ENCODE assay signal across 13 cellular contexts in the genomic region with DNA sequence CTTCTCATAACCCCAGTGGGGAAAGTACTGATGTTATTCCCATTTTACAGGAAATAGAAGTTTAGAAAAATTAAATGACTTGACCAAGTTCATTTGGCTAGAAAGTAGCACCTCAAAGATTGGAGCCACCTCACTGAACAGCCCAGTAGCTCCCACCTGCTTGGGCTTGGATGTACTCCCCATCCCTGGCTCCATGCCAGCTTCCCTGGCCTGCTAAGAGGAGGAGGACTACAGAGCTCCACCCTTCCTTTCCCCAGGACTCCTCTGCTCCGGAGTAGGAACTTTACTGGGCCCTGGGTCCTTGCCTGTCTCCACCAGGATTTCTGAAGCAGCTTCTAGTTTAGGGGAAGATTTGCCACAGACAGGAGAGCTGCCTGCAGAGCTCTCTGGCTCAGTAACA.
DNase-seq lines count a peak whose midpoint lies in the region; ATAC-seq and TF ChIP-seq lines count a peak whose summit lies in the region.
"Had no signal": no experiment of that assay in that cellular context is flagged by ENCODE, and none has a peak within 500 bp of the region (broad histone marks: within the 10 kb centered on the region; RNA-seq: fewer than 3 reads in every experiment).

No MANE protein-coding gene starts in this region.

- peak; percentile 56 for DNase-seq in DMS 273 (lab: John Stamatoyannopoulos, UW; ENCODE audit: unreplicated experiment)
- DNase-seq in DMS 273 treated with DMSO at 0.1 percent for 48 hours (lab: John Stamatoyannopoulos, UW) = no peak
- DNase-seq in EH (ENCODE audit: low read depth) = peak; percentile 19
- DNase-seq in adipocyte (ENCODE audit: low read depth) = peak; percentile 25
- DNase-seq in nephron progenitor cell = no peak
- DNase-seq in hypothalamus (lab: John Stamatoyannopoulos, UW) = no peak
- DNase-seq: activated CD4-positive, alpha-beta T cell treated with anti-CD3 and anti-CD28 coated beads, Interleukin-2, amount 50 U/mL, for 1 hour; esophagus squamous epithelium; retina; T-cell; testis had no signal

- no peak overlapping the region for H3K9ac ChIP-seq in adipocyte (ENCODE audit: low read length)

- H3K27me3 Mint-ChIP-seq in nephron (ENCODE audit: low read depth) = peaks cover 8% of the 10 kb centered on the region
- H3K27me3 Mint-ChIP-seq in nephron progenitor cell (ENCODE audit: low read depth, poor library complexity) = peaks cover 16% of the 10 kb centered on the region
- H3K27me3 Mint-ChIP-seq: T-cell had no signal

- H3K4me1 ChIP-seq in adipocyte (ENCODE audit: control insufficient read depth, insufficient read depth, low read length) = peaks cover 24% of the 10 kb centered on the region

- H3K36me3 Mint-ChIP-seq in nephron (ENCODE audit: low read depth) (no peaks in the 10 kb centered on the region), nephron progenitor cell (ENCODE audit: low read depth) (no peaks in the 10 kb centered on the region)

- TF ChIP-seq CTCF in nephron (IDR thresholded peaks at IDR 0.05; ENCODE audit: unreplicated experiment in 3 of 3) (no peak), nephron progenitor cell (IDR thresholded peaks at IDR 0.05) (no peak)

- no peak overlapping the region for H3K4me3 ChIP-seq in adipocyte (ENCODE audit: low read length)
- H3K4me3 ChIP-seq: esophagus squamous epithelium, testis had no signal

- H3K4me1 Mint-ChIP-seq in nephron (peaks cover 5% of the 10 kb centered on the region), nephron progenitor cell (peaks cover 7% of the 10 kb centered on the region)

- H3K27ac Mint-ChIP-seq in nephron (no peak overlapping the region), nephron progenitor cell (no peak overlapping the region)

- no peaks in the 10 kb centered on the region for H3K9me3 ChIP-seq in adipocyte (ENCODE audit: control insufficient read depth, low read length)
- H3K9me3 ChIP-seq: esophagus squamous epithelium, testis had no signal

- no peak for ATAC-seq in HG02678 (IDR thresholded peaks at IDR 0.05; ENCODE audit: unreplicated experiment)
- ATAC-seq: T-cell had no signal

- peaks cover 4% of the 10 kb centered on the region for H3K36me3 ChIP-seq in adipocyte (ENCODE audit: control insufficient read depth, insufficient read depth, low read length, severe bottlenecking)

- no peaks in the 10 kb centered on the region for H3K27me3 ChIP-seq in adipocyte (replicated peaks; ENCODE audit: control insufficient read depth, insufficient read depth, low read length)
- H3K27me3 ChIP-seq: esophagus squamous epithelium, testis had no signal

- no peaks in the 10 kb centered on the region for H3K9me3 Mint-ChIP-seq in nephron
- H3K9me3 Mint-ChIP-seq in nephron progenitor cell = no peaks in the 10 kb centered on the region
- H3K9me3 Mint-ChIP-seq: T-cell had no signal

- H3K4me3 Mint-ChIP-seq in nephron = peak overlapping the region in 2 of 3 experiments; percentile 21 to 34
- H3K4me3 Mint-ChIP-seq in nephron progenitor cell = no peak overlapping the region

Comparison
In these comparisons a context has a peak if more than half of its experiments do, and no peak if none do; other contexts are left out.
1. DNase-seq: peak in DMS 273 (single experiment), EH (single experiment) and adipocyte (single experiment); none in DMS 273 treated with DMSO at 0.1 percent for 48 hours (single experiment), nephron progenitor cell (single experiment) and hypothalamus (0 of 51).